20 cellular contexts compared by ENCODE assay signal in the genomic region with DNA sequence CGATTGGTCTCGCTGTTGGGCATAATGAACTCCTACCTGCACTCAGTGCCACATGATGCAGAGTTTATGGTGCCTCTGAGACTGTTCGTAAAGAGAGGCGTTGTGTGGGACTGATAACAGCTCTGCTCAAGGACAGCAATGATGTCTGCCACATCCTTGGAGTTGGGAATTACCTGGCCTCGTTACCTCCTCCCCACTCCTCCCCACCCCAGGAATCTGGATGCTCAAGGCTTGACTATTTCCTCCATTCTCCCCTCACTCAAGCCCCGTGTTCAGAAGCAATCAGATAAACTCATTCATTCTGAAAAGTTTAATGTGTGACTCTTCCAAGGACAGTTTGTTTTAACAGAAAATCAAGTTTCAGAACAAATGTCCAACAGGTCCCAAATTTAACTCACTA.
DNase-seq lines count a peak whose midpoint lies in the region; ATAC-seq and TF ChIP-seq lines count a peak whose summit lies in the region.
"Had no signal": no experiment of that assay in that cellular context is flagged by ENCODE, and none has a peak within 500 bp of the region (broad histone marks: within the 10 kb centered on the region; RNA-seq: fewer than 3 reads in every experiment).

No MANE protein-coding gene starts in this region.

- ATAC-seq in Right ventricle myocardium inferior (no peak), HG03432 (IDR thresholded peaks at IDR 0.05; ENCODE audit: unreplicated experiment) (no peak), HG02981 (IDR thresholded peaks at IDR 0.05; ENCODE audit: unreplicated experiment) (no peak), GM19397 (IDR thresholded peaks at IDR 0.05; ENCODE audit: unreplicated experiment) (no peak)
- ATAC-seq: A549, HCT116 had no signal

- intact Hi-C loops in Right ventricle myocardium inferior (cut with DNase I), result loop anchor here (2.0 kb wide), 1 partner anchor 149 kb away; no protein-coding TSS in a partner anchor

- H3K9me3 Mint-ChIP-seq in progenitor cell of endocrine pancreas (ENCODE audit: low read depth), result peaks cover 4% of the 10 kb centered on the region
- H3K9me3 Mint-ChIP-seq: activated CD4-positive, alpha-beta T cell treated with anti-CD3 and anti-CD28 coated beads, Interleukin-2, amount 10 ng/mL, durations not matched to agents 24 days and 14 days; activated naive CD4-positive, alpha-beta T cell treated with anti-CD3 and anti-CD28 coated beads, Interleukin-2, amount 50 U/mL, for 24 hours had no signal

- TF ChIP-seq CTCF in right atrium auricular region (IDR thresholded peaks at IDR 0.05), result no peak
- no peak for TF ChIP-seq CTCF in progenitor cell of endocrine pancreas (IDR thresholded peaks at IDR 0.05; ENCODE audit: unreplicated experiment)

- no peaks in the 10 kb centered on the region for H3K9me3 ChIP-seq in right atrium auricular region
- H3K9me3 ChIP-seq: A549 had no signal

- H3K27me3 ChIP-seq in right atrium auricular region, result no peaks in the 10 kb centered on the region
- H3K27me3 ChIP-seq: dorsolateral prefrontal cortex had no signal

- H3K36me3 Mint-ChIP-seq in progenitor cell of endocrine pancreas (ENCODE audit: insufficient read depth), result no peaks in the 10 kb centered on the region
- H3K36me3 Mint-ChIP-seq: activated naive CD4-positive, alpha-beta T cell treated with anti-CD3 and anti-CD28 coated beads, Interleukin-2, amount 50 U/mL, for 24 hours; brain; CD4-positive, CD25-positive, alpha-beta regulatory T cell had no signal

- no peak overlapping the region for H3K4me3 Mint-ChIP-seq in progenitor cell of endocrine pancreas (ENCODE audit: low read depth)
- H3K4me3 Mint-ChIP-seq: activated CD4-positive, alpha-beta T cell treated with anti-CD3 and anti-CD28 coated beads, Interleukin-2, amount 10 ng/mL, durations not matched to agents 24 days and 14 days; activated naive CD4-positive, alpha-beta T cell treated with anti-CD3 and anti-CD28 coated beads, Interleukin-2, amount 50 U/mL, for 24 hours; brain; CD4-positive, CD25-positive, alpha-beta regulatory T cell had no signal

- H3K4me3 ChIP-seq in right atrium auricular region, result no peak overlapping the region
- H3K4me3 ChIP-seq: A549, dorsolateral prefrontal cortex, SK-N-MC had no signal

- H3K27me3 Mint-ChIP-seq in progenitor cell of endocrine pancreas, result no peaks in the 10 kb centered on the region
- H3K27me3 Mint-ChIP-seq: activated CD4-positive, alpha-beta T cell treated with anti-CD3 and anti-CD28 coated beads, Interleukin-2, amount 10 ng/mL, durations not matched to agents 24 days and 14 days; activated naive CD4-positive, alpha-beta T cell treated with anti-CD3 and anti-CD28 coated beads, Interleukin-2, amount 50 U/mL, for 24 hours; CD4-positive, CD25-positive, alpha-beta regulatory T cell had no signal

- H3K4me1 Mint-ChIP-seq in progenitor cell of endocrine pancreas (ENCODE audit: low read depth), result peaks cover 25% of the 10 kb centered on the region
- H3K4me1 Mint-ChIP-seq: activated CD4-positive, alpha-beta T cell treated with anti-CD3 and anti-CD28 coated beads, Interleukin-2, amount 10 ng/mL, durations not matched to agents 24 days and 14 days had no signal

- H3K27ac Mint-ChIP-seq in progenitor cell of endocrine pancreas, result peak overlapping the region; percentile 23
- H3K27ac Mint-ChIP-seq: activated CD4-positive, alpha-beta T cell treated with anti-CD3 and anti-CD28 coated beads, Interleukin-2, amount 10 ng/mL, durations not matched to agents 24 days and 14 days; activated naive CD4-positive, alpha-beta T cell treated with anti-CD3 and anti-CD28 coated beads, Interleukin-2, amount 50 U/mL, for 24 hours; CD4-positive, CD25-positive, alpha-beta regulatory T cell had no signal

- H3K27ac ChIP-seq in right atrium auricular region, result peak overlapping the region; percentile 76 to 89
- H3K27ac ChIP-seq: SK-N-MC had no signal

- H3K36me3 ChIP-seq in right atrium auricular region, result no peaks in the 10 kb centered on the region

- DNase-seq in right atrium auricular region (ENCODE audit: low spot score) (no peak), Right ventricle myocardium inferior (ENCODE audit: missing footprints) (no peak), iPS-NIHi11 (ENCODE audit: low spot score) (peak; percentile 37), progenitor cell of endocrine pancreas (ENCODE audit: low spot score, unreplicated experiment) (no peak), C1 segment of cervical spinal cord (lab: John Stamatoyannopoulos, UW) (no peak)
- DNase-seq: activated CD4-positive, alpha-beta T cell treated with anti-CD3 and anti-CD28 coated beads, Interleukin-2, amount 10 ng/mL, durations not matched to agents 24 days and 14 days; CD4-positive, CD25-positive, alpha-beta regulatory T cell; dorsolateral prefrontal cortex; glutamatergic neuron; NCI-H146; stimulated activated CD4-positive, alpha-beta T cell treated with anti-CD3 and anti-CD28 coated beads, Interleukin-2, amount 100 ng/mL, for 48 hours; substantia nigra had no signal

- peaks cover 0 to 35% of the 10 kb centered on the region in 2 donors for H3K4me1 ChIP-seq in right atrium auricular region
